ENCODE assay signal across 8 cellular contexts in the genomic region with DNA sequence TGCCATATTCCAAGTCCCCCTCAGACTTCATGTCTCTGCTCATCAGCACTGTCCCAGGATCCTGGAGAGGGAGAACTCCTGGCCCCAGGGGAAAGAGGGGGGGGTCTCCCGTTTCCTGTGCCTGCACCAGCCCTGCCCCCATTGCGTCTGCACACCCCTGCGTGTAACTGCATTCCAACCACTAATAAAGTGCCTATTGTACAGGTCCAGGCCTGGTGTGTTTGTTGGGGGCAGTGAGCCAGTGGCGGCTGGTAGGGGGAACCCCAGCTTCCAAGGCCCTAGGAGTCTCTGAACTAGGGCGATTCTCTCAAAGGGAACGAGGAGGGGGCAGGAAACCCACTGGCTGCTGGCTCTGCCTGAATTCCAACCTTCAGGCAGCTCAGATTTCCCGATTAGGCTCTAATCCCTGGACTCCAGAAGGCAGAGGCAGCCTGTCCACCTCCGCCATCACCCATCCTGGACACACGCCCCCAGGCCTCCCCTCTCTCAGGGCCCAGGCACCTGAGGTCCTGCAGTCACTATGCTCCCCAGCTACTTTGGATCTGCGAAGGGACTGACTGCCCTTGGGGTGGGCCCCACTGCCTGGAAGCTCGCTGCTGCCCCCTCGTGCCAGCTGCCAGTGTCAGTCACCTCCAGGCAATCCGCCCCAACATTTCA. TPM values are rescaled to one million over a fixed set of nuclear protein-coding genes. Genes with fewer than 3 reads are reported as not detected.
A peak's percentile ranks its signal among the peaks of the same experiment; 100 is the strongest.
DNase-seq lines count a peak whose midpoint lies in the region; ATAC-seq and TF ChIP-seq lines count a peak whose summit lies in the region.

No MANE protein-coding gene starts in this region.

- H3K9me3 Mint-ChIP-seq in GM23338 = no peaks in the 10 kb centered on the region
- H3K9me3 Mint-ChIP-seq in activated CD4-positive, alpha-beta T cell treated with anti-CD3 and anti-CD28 coated beads, Interleukin-2, amount 10 ng/mL, durations not matched to agents 24 days and 14 days = no peaks in the 10 kb centered on the region

- H3K27me3 Mint-ChIP-seq in GM23338 (ENCODE audit: insufficient read depth, low read depth, poor library complexity) = peaks cover 21% of the 10 kb centered on the region
- H3K27me3 Mint-ChIP-seq in activated CD4-positive, alpha-beta T cell treated with anti-CD3 and anti-CD28 coated beads, Interleukin-2, amount 10 ng/mL, durations not matched to agents 24 days and 14 days = no peaks in the 10 kb centered on the region

- peak overlapping the region; percentile 92 for H3K27ac Mint-ChIP-seq in GM23338
- H3K27ac Mint-ChIP-seq in activated CD4-positive, alpha-beta T cell treated with anti-CD3 and anti-CD28 coated beads, Interleukin-2, amount 10 ng/mL, durations not matched to agents 24 days and 14 days = no peak overlapping the region

- H4K20me1 ChIP-seq in GM23338 (replicated peaks; ENCODE audit: insufficient read depth) = 0 out of 2 replicates have a peak, but pooled peaks cover 3% of the 10 kb centered on the region

- H3K27ac ChIP-seq in GM23338 (ENCODE audit: low read depth) = peak overlapping the region; percentile 94

- H3K4me1 Mint-ChIP-seq in GM23338 = peaks cover 34% of the 10 kb centered on the region
- peaks cover 28% of the 10 kb centered on the region for H3K4me1 Mint-ChIP-seq in activated CD4-positive, alpha-beta T cell treated with anti-CD3 and anti-CD28 coated beads, Interleukin-2, amount 10 ng/mL, durations not matched to agents 24 days and 14 days

- H3K36me3 ChIP-seq in GM23338 (ENCODE audit: insufficient read depth) = peaks cover 6% of the 10 kb centered on the region; the same call in 1 of the 2 replicates

- ATAC-seq in GM23338 (peak; percentile 93), GM18873 (IDR thresholded peaks at IDR 0.05; ENCODE audit: low FRiP score, unreplicated experiment) (no peak)

- H3K9me2 ChIP-seq in GM23338 (ENCODE audit: insufficient read depth) = no peaks in the 10 kb centered on the region

- peak overlapping the region; percentile 43 for H3K4me3 Mint-ChIP-seq in GM23338
- H3K4me3 Mint-ChIP-seq in activated CD4-positive, alpha-beta T cell treated with anti-CD3 and anti-CD28 coated beads, Interleukin-2, amount 10 ng/mL, durations not matched to agents 24 days and 14 days = no peak overlapping the region

- TF ChIP-seq CTCF in GM23338 (conservative IDR thresholded peaks at IDR 0.05; ENCODE audit: low read depth in 2 of 2) (peak; percentile 86 to 95), choroid plexus epithelial cell (conservative IDR thresholded peaks at IDR 0.05; ENCODE audit: low read depth, low read length) (peak; percentile 92)

- H2AFZ ChIP-seq in GM23338 = no peak overlapping the region

- H3F3A ChIP-seq in GM23338 (replicated peaks; ENCODE audit: low read depth) = peaks cover 16% of the 10 kb centered on the region; the same call in 1 of the 2 replicates

- intact Hi-C loops in activated CD4-positive, alpha-beta T cell treated with anti-CD3 and anti-CD28 coated beads, Interleukin-2, amount 10 ng/mL, durations not matched to agents 24 days and 14 days (cut with micrococcal nuclease) = loop anchor here (1.0 kb wide), 1 partner anchor 63 kb away; no protein-coding TSS in a partner anchor

- peak overlapping the region; percentile 70 for H3K4me2 ChIP-seq in GM23338

- H3K4me3 ChIP-seq in GM23338 (peak overlapping the region; percentile 21; the same call in 1 of the 2 replicates), choroid plexus epithelial cell (ENCODE audit: low read depth, low read length) (no peak overlapping the region)

- H3K79me2 ChIP-seq in GM23338 (replicated peaks; ENCODE audit: insufficient read depth) = no peaks in the 10 kb centered on the region

- DNase-seq in AG08396 (ENCODE audit: low spot score) (peak; percentile 91), GM23338 (ENCODE audit: low spot score) (peak; percentile 94), NCI-H510A (lab: John Stamatoyannopoulos, UW) (peak; percentile 50), choroid plexus epithelial cell (ENCODE audit: low read depth) (peak; percentile 84), left kidney (ENCODE audit: low read depth, low spot score) (peak; percentile 92)
- DNase-seq in activated CD4-positive, alpha-beta T cell treated with anti-CD3 and anti-CD28 coated beads, Interleukin-2, amount 10 ng/mL, durations not matched to agents 24 days and 14 days = peak; percentile 94
- peak; percentile 90 for DNase-seq in stimulated activated CD4-positive, alpha-beta T cell treated with anti-CD3 and anti-CD28 coated beads, Interleukin-4, amount 100 ng/mL, for 1 hour

- H3K27me3 ChIP-seq in GM23338 (ENCODE audit: insufficient read depth) = no peaks in the 10 kb centered on the region

- peaks cover 36% of the 10 kb centered on the region for H3K36me3 Mint-ChIP-seq in GM23338 (ENCODE audit: low read depth)
- H3K36me3 Mint-ChIP-seq in activated CD4-positive, alpha-beta T cell treated with anti-CD3 and anti-CD28 coated beads, Interleukin-2, amount 10 ng/mL, durations not matched to agents 24 days and 14 days (ENCODE audit: low read depth) = peaks cover 24% of the 10 kb centered on the region

- peaks cover 19% of the 10 kb centered on the region for H3K4me1 ChIP-seq in GM23338 (ENCODE audit: insufficient read depth)

TF ChIP-seq in GM23338, 12 proteins besides CTCF, POLR2A, EP300 and RAD21:
- TF ChIP-seq STAT1 (IDR thresholded peaks at IDR 0.05; ENCODE audit: unreplicated experiment) (no peak), CREB1 (CRISPR knock-in tag; IDR thresholded peaks at IDR 0.05; ENCODE audit: low read depth) (0 out of 2 replicates have a peak, but pooled peaks have one; percentile 19), POLR2AphosphoS5 (IDR thresholded peaks at IDR 0.05; ENCODE audit: low read depth) (peak; percentile 46; the same call in 1 of the 2 replicates), EZH2phosphoT487 (IDR thresholded peaks at IDR 0.05; ENCODE audit: unreplicated experiment) (no peak)
- TF ChIP-seq, protein P1, sequence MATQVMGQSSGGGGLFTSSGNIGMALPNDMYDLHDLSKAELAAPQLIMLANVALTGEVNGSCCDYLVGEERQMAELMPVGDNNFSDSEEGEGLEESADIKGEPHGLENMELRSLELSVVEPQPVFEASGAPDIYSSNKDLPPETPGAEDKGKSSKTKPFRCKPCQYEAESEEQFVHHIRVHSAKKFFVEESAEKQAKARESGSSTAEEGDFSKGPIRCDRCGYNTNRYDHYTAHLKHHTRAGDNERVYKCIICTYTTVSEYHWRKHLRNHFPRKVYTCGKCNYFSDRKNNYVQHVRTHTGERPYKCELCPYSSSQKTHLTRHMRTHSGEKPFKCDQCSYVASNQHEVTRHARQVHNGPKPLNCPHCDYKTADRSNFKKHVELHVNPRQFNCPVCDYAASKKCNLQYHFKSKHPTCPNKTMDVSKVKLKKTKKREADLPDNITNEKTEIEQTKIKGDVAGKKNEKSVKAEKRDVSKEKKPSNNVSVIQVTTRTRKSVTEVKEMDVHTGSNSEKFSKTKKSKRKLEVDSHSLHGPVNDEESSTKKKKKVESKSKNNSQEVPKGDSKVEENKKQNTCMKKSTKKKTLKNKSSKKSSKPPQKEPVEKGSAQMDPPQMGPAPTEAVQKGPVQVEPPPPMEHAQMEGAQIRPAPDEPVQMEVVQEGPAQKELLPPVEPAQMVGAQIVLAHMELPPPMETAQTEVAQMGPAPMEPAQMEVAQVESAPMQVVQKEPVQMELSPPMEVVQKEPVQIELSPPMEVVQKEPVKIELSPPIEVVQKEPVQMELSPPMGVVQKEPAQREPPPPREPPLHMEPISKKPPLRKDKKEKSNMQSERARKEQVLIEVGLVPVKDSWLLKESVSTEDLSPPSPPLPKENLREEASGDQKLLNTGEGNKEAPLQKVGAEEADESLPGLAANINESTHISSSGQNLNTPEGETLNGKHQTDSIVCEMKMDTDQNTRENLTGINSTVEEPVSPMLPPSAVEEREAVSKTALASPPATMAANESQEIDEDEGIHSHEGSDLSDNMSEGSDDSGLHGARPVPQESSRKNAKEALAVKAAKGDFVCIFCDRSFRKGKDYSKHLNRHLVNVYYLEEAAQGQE (IDR thresholded peaks at IDR 0.05; ENCODE audit: unreplicated experiment) = no peak
TF ChIP-seq in GM23338: peak in this region for 2.

RNA-seq across cellular contexts. Expression of a gene that starts 9.7 kb away (rescaled TPM):
- 544 and 573 TPM in 2 replicates for total RNA-seq in GM23338 (2014; rRNA removed; shearing (Covaris generic))
- polyA plus RNA-seq in GM23338 (2016; fragmentation: Nextera tagmentation; extraction: Ambion mirVana) = 616 and 625 TPM in 2 replicates
- total RNA-seq in activated CD4-positive, alpha-beta T cell treated with anti-CD3 and anti-CD28 coated beads, Interleukin-2, amount 10 ng/mL, durations not matched to agents 24 days and 14 days = 588 TPM in 2 replicates

RNA-seq across cellular contexts. Expression of a gene that starts 19.1 kb away (rescaled TPM):
- 62.2 and 65.0 TPM in 2 replicates for total RNA-seq in GM23338 (2014; rRNA removed; shearing (Covaris generic))
- polyA plus RNA-seq in GM23338 (2016; fragmentation: Nextera tagmentation; extraction: Ambion mirVana) = 41.2 and 43.2 TPM in 2 replicates
- 85.5 and 98.6 TPM in 2 replicates for total RNA-seq in activated CD4-positive, alpha-beta T cell treated with anti-CD3 and anti-CD28 coated beads, Interleukin-2, amount 10 ng/mL, durations not matched to agents 24 days and 14 days

RNA-seq across cellular contexts. Expression of a gene that starts 56.8 kb away (rescaled TPM):
- 54.5 and 61.2 TPM in 2 replicates for total RNA-seq in GM23338 (2014; rRNA removed; shearing (Covaris generic))
- polyA plus RNA-seq in GM23338 (2016; fragmentation: Nextera tagmentation; extraction: Ambion mirVana) = 77.4 and 83.5 TPM in 2 replicates
- 86.0 and 95.2 TPM in 2 replicates for total RNA-seq in activated CD4-positive, alpha-beta T cell treated with anti-CD3 and anti-CD28 coated beads, Interleukin-2, amount 10 ng/mL, durations not matched to agents 24 days and 14 days

RNA-seq across cellular contexts. Expression of a gene that starts 57.4 kb away (rescaled TPM):
- 158 and 165 TPM in 2 replicates for total RNA-seq in GM23338 (2014; rRNA removed; shearing (Covaris generic))
- polyA plus RNA-seq in GM23338 (2016; fragmentation: Nextera tagmentation; extraction: Ambion mirVana) = 128 and 141 TPM in 2 replicates
- total RNA-seq in activated CD4-positive, alpha-beta T cell treated with anti-CD3 and anti-CD28 coated beads, Interleukin-2, amount 10 ng/mL, durations not matched to agents 24 days and 14 days = not detected in 2 replicates
